9 cellular contexts compared by ENCODE assay signal in genomic region chr6:157107915-157108651, GRCh38.
DNase-seq lines count a peak whose midpoint lies in the region; ATAC-seq and TF ChIP-seq lines count a peak whose summit lies in the region.
"Had no signal": no experiment of that assay in that cellular context is flagged by ENCODE, and none has a peak within 500 bp of the region (broad histone marks: within the 10 kb centered on the region; RNA-seq: fewer than 3 reads in every experiment).

No MANE protein-coding gene starts in this region.

- intact Hi-C loops in adrenal gland (cut with DNase I) = no loop called here
- intact Hi-C loops in uterus (cut with DNase I; ENCODE audit: low total_unique reads) = no loop called here

- H3K4me1 ChIP-seq in adrenal gland (replicated peaks in 1 of 2) = peaks cover 31 to 43% of the 10 kb centered on the region in 2 donors
- peaks cover 0 to 4% of the 10 kb centered on the region in 2 donors for H3K4me1 ChIP-seq in uterus
- H3K4me1 ChIP-seq: right lobe of liver had no signal

- peak overlapping the region; percentile 11 to 77 (median 64) for H3K27ac ChIP-seq in adrenal gland
- peak overlapping the region; percentile 33 to 56 for H3K27ac ChIP-seq in uterus
- H3K27ac ChIP-seq: right lobe of liver had no signal

- no peaks in the 10 kb centered on the region for H3K9me3 ChIP-seq in adrenal gland (replicated peaks in 1 of 3)
- no peaks in the 10 kb centered on the region for H3K9me3 ChIP-seq in uterus
- H3K9me3 ChIP-seq: right lobe of liver had no signal

- DNase-seq in stimulated activated CD4-positive, alpha-beta T cell treated with anti-CD3 and anti-CD28 coated beads, Interleukin-15, amount 100 ng/mL, for 24 hours = peak; percentile 23
- DNase-seq in stimulated activated CD4-positive, alpha-beta T cell treated with anti-CD3 and anti-CD28 coated beads, Interleukin-4, amount 100 ng/mL, for 4 hours = no peak
- DNase-seq in adrenal gland (peak in 2 of 7 donors; percentile 40 to 41), left kidney (ENCODE audit: low read depth, low spot score) (peak; percentile 38), uterus (no peak), activated gamma-delta T cell (lab: John Stamatoyannopoulos, UW) (no peak)
- DNase-seq: right lobe of liver had no signal

- H3K4me3 ChIP-seq in adrenal gland (no peak overlapping the region), uterus (no peak overlapping the region)
- H3K4me3 ChIP-seq: right lobe of liver had no signal

- H3K27me3 ChIP-seq in adrenal gland (no peaks in the 10 kb centered on the region), uterus (no peaks in the 10 kb centered on the region)
- H3K27me3 ChIP-seq: right lobe of liver had no signal

- H3K36me3 ChIP-seq in adrenal gland (replicated peaks in 1 of 2) (no peaks in the 10 kb centered on the region), uterus (no peaks in the 10 kb centered on the region)

- no peak for ATAC-seq in GM21390 (IDR thresholded peaks at IDR 0.05; ENCODE audit: unreplicated experiment)
- ATAC-seq in GM18907 (IDR thresholded peaks at IDR 0.05; ENCODE audit: unreplicated experiment) = no peak

- no peak for TF ChIP-seq POLR2A in adrenal gland (IDR thresholded peaks at IDR 0.05)
- TF ChIP-seq POLR2A in uterus (IDR thresholded peaks at IDR 0.05) = no peak

- TF ChIP-seq CTCF in adrenal gland (IDR thresholded peaks at IDR 0.05) (no peak), uterus (IDR thresholded peaks at IDR 0.05) (no peak)

- WGBS in adrenal gland, 4 donors = 32 to 47% (median 43%) methylated on average over 6 of the region's 6 CpGs

Comparison
In these comparisons a context has a peak if more than half of its experiments do, and no peak if none do; other contexts are left out.
1. DNase-seq: peak in stimulated activated CD4-positive, alpha-beta T cell treated with anti-CD3 and anti-CD28 coated beads, Interleukin-15, amount 100 ng/mL, for 24 hours (single experiment) and left kidney (single experiment); none in stimulated activated CD4-positive, alpha-beta T cell treated with anti-CD3 and anti-CD28 coated beads, Interleukin-4, amount 100 ng/mL, for 4 hours (0 of 2), uterus (0 of 2) and activated gamma-delta T cell (single experiment).